ENCODE assay signal across 28 cellular contexts in the genomic region with DNA sequence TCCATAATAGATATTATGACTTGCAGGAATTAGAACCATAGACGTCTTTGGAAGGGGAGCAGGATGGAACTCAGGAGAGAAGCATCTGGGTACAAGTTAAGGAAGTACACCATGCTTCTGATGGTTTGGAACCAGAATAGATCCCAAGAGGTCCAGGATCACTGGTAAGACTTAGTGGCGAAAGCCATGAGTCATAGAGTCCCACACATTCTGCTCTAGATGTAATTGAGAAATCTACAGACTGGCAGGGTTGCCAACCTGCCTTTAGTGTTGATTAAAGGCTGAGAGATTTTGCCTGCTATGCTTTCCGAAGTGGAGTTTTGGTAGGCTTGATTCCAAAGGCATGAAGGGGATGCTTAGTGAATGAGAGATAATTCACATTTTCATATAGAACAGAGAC. TPM values are rescaled to one million over a fixed set of nuclear protein-coding genes. Genes with fewer than 3 reads are reported as not detected.
A peak's percentile ranks its signal among the peaks of the same experiment; 100 is the strongest.
DNase-seq lines count a peak whose midpoint lies in the region; ATAC-seq, FAIRE-seq and TF ChIP-seq lines count a peak whose summit lies in the region.
"Had no signal": no experiment of that assay in that cellular context is flagged by ENCODE, and none has a peak within 500 bp of the region (broad histone marks: within the 10 kb centered on the region; RNA-seq: fewer than 3 reads in every experiment).

No MANE protein-coding gene starts in this region.

- H3K9me3 ChIP-seq in PC-3 (ENCODE audit: low read length) (no peaks in the 10 kb centered on the region), small intestine (ENCODE audit: control insufficient read depth, low read depth) (no peaks in the 10 kb centered on the region)
- H3K9me3 ChIP-seq: ascending aorta, colonic mucosa, gastrocnemius medialis had no signal

- H3K9ac ChIP-seq in PC-3 (ENCODE audit: low read length) = no peak overlapping the region

- no peak for FAIRE-seq in small intestine (lab: Jason Lieb, UNC)
- FAIRE-seq: A204.1, endometrium had no signal

- H3K4me1 ChIP-seq in PC-3 (ENCODE audit: insufficient read depth, low read length) = no peaks in the 10 kb centered on the region
- H3K4me1 ChIP-seq in small intestine (ENCODE audit: control insufficient read depth in 2 of 2, insufficient read depth in 1 of 2, low read depth in 1 of 2, low read length in 1 of 2) = no peaks in the 10 kb centered on the region
- H3K4me1 ChIP-seq: colonic mucosa had no signal

- no peak overlapping the region for H3K27ac Mint-ChIP-seq in activated CD4-positive, alpha-beta T cell treated with anti-CD3 and anti-CD28 coated beads, Interleukin-2, amount 10 ng/mL, durations not matched to agents 24 days and 14 days
- H3K27ac Mint-ChIP-seq: activated CD8-positive, alpha-beta T cell treated with anti-CD3 and anti-CD28 coated beads, Interleukin-2, amount 10 ng/mL, durations not matched to agents 7 days and 5 days; activated naive CD4-positive, alpha-beta T cell treated with anti-CD3 and anti-CD28 coated beads for 36 hours; natural killer cell; stimulated activated naive CD8-positive, alpha-beta T cell treated with anti-CD3 and anti-CD28 coated beads, Interleukin-15, Interleukin-2, amounts not matched to agents 100 ng/mL and 50 ng/mL, for 24 hours; type B pancreatic cell had no signal

- peak; percentile 18 for DNase-seq in activated CD4-positive, alpha-beta T cell treated with anti-CD3 and anti-CD28 coated beads, Interleukin-2, amount 10 ng/mL, durations not matched to agents 24 days and 14 days
- no peak for DNase-seq in activated CD4-positive, alpha-beta T cell treated with anti-CD3 and anti-CD28 coated beads, Interleukin-2, amount 50 U/mL, for 1 hour
- DNase-seq in PC-3 (peak; percentile 4), fibroblast of pulmonary artery (ENCODE audit: low read depth) (peak; percentile 16), NCI-H2227 (lab: John Stamatoyannopoulos, UW; ENCODE audit: unreplicated experiment) (no peak), small intestine (no peak), NOMO-1 treated with dmso at 0.1 percent for 144 hours (lab: John Stamatoyannopoulos, UW; ENCODE audit: unreplicated experiment) (no peak), SHP77 (lab: John Stamatoyannopoulos, UW) (no peak)
- DNase-seq: activated CD4-positive, CD25-positive, alpha-beta regulatory T cell; activated CD8-positive, alpha-beta T cell treated with anti-CD3 and anti-CD28 coated beads, Interleukin-2, amount 10 ng/mL, durations not matched to agents 7 days and 5 days; activated naive CD4-positive, alpha-beta T cell treated with anti-CD3 and anti-CD28 coated beads for 36 hours; activated T-cell treated with anti-CD3 and anti-CD28 coated beads, Interleukin-2, amount 50 U/mL, for 4 hours; C1 segment of cervical spinal cord; colonic mucosa; gastrocnemius medialis; natural killer cell; NCI-H1417 treated with DMSO at 0.1 percent for 48 hours; NCI-H2171 treated with DMSO at 0.1 percent for 48 hours; NCI-H748 treated with DMSO at 0.1 percent for 48 hours had no signal

- no peaks in the 10 kb centered on the region for H3K79me2 ChIP-seq in PC-3 (ENCODE audit: low read length)

- no TSS peak for BruUV-seq in PC-3 (replicated peaks; lab: Mats Ljungman, UMichigan)

- WGBS in small intestine, 3 donors = 76 to 86% (median 80%) methylated on average over 3 of the region's 3 CpGs

- H3K9me2 ChIP-seq in PC-3 (replicated peaks; ENCODE audit: low read length) = no peaks in the 10 kb centered on the region

- no peak overlapping the region for H2AFZ ChIP-seq in PC-3 (ENCODE audit: low read length)

- POLR2A ChIA-PET in PC-3 (lab: Charles Lee; ENCODE audit: unreplicated experiment) = no interaction called here

- H3K4me3 ChIP-seq in PC-3 (ENCODE audit: low read length) (no peak overlapping the region), fibroblast of pulmonary artery (replicated peaks; ENCODE audit: low read depth, low read length) (no peak overlapping the region), small intestine (ENCODE audit: low read depth in 1 of 2, low read length in 2 of 2) (no peak overlapping the region)
- H3K4me3 ChIP-seq: ascending aorta, colonic mucosa, gastrocnemius medialis had no signal

- no peak overlapping the region for H3K4me3 Mint-ChIP-seq in activated CD4-positive, alpha-beta T cell treated with anti-CD3 and anti-CD28 coated beads, Interleukin-2, amount 10 ng/mL, durations not matched to agents 24 days and 14 days
- H3K4me3 Mint-ChIP-seq: activated CD8-positive, alpha-beta T cell treated with anti-CD3 and anti-CD28 coated beads, Interleukin-2, amount 10 ng/mL, durations not matched to agents 7 days and 5 days; activated naive CD4-positive, alpha-beta T cell treated with anti-CD3 and anti-CD28 coated beads for 36 hours; activated T-cell treated with anti-CD3 and anti-CD28 coated beads, Interleukin-2, amount 50 U/mL, for 4 hours; natural killer cell; stimulated activated naive CD8-positive, alpha-beta T cell treated with anti-CD3 and anti-CD28 coated beads, Interleukin-15, Interleukin-2, amounts not matched to agents 100 ng/mL and 50 ng/mL, for 24 hours; type B pancreatic cell had no signal

- H3F3A ChIP-seq in PC-3 (ENCODE audit: low read length, unreplicated experiment) = no peaks in the 10 kb centered on the region

- H3K9me3 Mint-ChIP-seq in activated CD4-positive, alpha-beta T cell treated with anti-CD3 and anti-CD28 coated beads, Interleukin-2, amount 10 ng/mL, durations not matched to agents 24 days and 14 days = no peaks in the 10 kb centered on the region
- H3K9me3 Mint-ChIP-seq: activated naive CD4-positive, alpha-beta T cell treated with anti-CD3 and anti-CD28 coated beads for 36 hours; activated T-cell treated with anti-CD3 and anti-CD28 coated beads, Interleukin-2, amount 50 U/mL, for 4 hours; natural killer cell; stimulated activated naive CD8-positive, alpha-beta T cell treated with anti-CD3 and anti-CD28 coated beads, Interleukin-15, Interleukin-2, amounts not matched to agents 100 ng/mL and 50 ng/mL, for 24 hours; type B pancreatic cell had no signal

- peaks cover 4% of the 10 kb centered on the region for H3K4me1 Mint-ChIP-seq in activated CD4-positive, alpha-beta T cell treated with anti-CD3 and anti-CD28 coated beads, Interleukin-2, amount 10 ng/mL, durations not matched to agents 24 days and 14 days

- TF ChIP-seq CTCF in PC-3 (conservative IDR thresholded peaks at IDR 0.05; ENCODE audit: low read depth, low read length) (no peak), fibroblast of pulmonary artery (IDR thresholded peaks at IDR 0.05; ENCODE audit: low read length, missing control alignments) (no peak)

- intact Hi-C loops in activated CD4-positive, alpha-beta T cell treated with anti-CD3 and anti-CD28 coated beads, Interleukin-2, amount 10 ng/mL, durations not matched to agents 24 days and 14 days (cut with micrococcal nuclease) = no loop called here
- intact Hi-C loops in PC-3 (cut with micrococcal nuclease) = no loop called here

- no peaks in the 10 kb centered on the region for H3K36me3 Mint-ChIP-seq in activated CD4-positive, alpha-beta T cell treated with anti-CD3 and anti-CD28 coated beads, Interleukin-2, amount 10 ng/mL, durations not matched to agents 24 days and 14 days (ENCODE audit: low read depth)
- H3K36me3 Mint-ChIP-seq: natural killer cell, type B pancreatic cell had no signal

- H3K4me2 ChIP-seq in PC-3 (ENCODE audit: low read length) = no peak overlapping the region

- no peaks in the 10 kb centered on the region for H4K20me1 ChIP-seq in PC-3 (ENCODE audit: low read length)

- CTCF ChIA-PET in PC-3 (lab: Charles Lee) = no interaction called here

- ATAC-seq in PC-3 = no peak
- ATAC-seq: activated CD8-positive, alpha-beta T cell treated with anti-CD3 and anti-CD28 coated beads, Interleukin-2, amount 10 ng/mL, durations not matched to agents 7 days and 5 days; activated T-cell treated with anti-CD3 and anti-CD28 coated beads, Interleukin-2, amount 50 U/mL, for 4 hours; gastrocnemius medialis; natural killer cell; Panc1 had no signal

- H3K27me3 Mint-ChIP-seq in activated CD4-positive, alpha-beta T cell treated with anti-CD3 and anti-CD28 coated beads, Interleukin-2, amount 10 ng/mL, durations not matched to agents 24 days and 14 days = peaks cover 1% of the 10 kb centered on the region
- H3K27me3 Mint-ChIP-seq: stimulated activated naive CD8-positive, alpha-beta T cell treated with anti-CD3 and anti-CD28 coated beads, Interleukin-15, Interleukin-2, amounts not matched to agents 100 ng/mL and 50 ng/mL, for 24 hours had no signal

- peaks cover 31% of the 10 kb centered on the region for H3K27me3 ChIP-seq in PC-3 (ENCODE audit: low read length)
- no peaks in the 10 kb centered on the region for H3K27me3 ChIP-seq in small intestine (ENCODE audit: control insufficient read depth in 2 of 2, insufficient read depth in 2 of 2, low read length in 2 of 2)
- H3K27me3 ChIP-seq: ascending aorta, colonic mucosa, gastrocnemius medialis had no signal

- H3K27ac ChIP-seq in PC-3 (ENCODE audit: low read length) = no peak overlapping the region
- H3K27ac ChIP-seq in small intestine (ENCODE audit: low read depth in 1 of 2, low read length in 1 of 2) = no peak overlapping the region
- H3K27ac ChIP-seq: colonic mucosa, gastrocnemius medialis had no signal

- H3K36me3 ChIP-seq in PC-3 (ENCODE audit: low read depth, low read length) (no peaks in the 10 kb centered on the region), small intestine (ENCODE audit: control insufficient read depth in 2 of 2, insufficient read depth in 2 of 2, low read length in 2 of 2) (no peaks in the 10 kb centered on the region)
- H3K36me3 ChIP-seq: ascending aorta, colonic mucosa, gastrocnemius medialis had no signal

RNA-seq across cellular contexts. Expression of gene C1orf87, which starts 57.1 kb away (rescaled TPM):
- total RNA-seq in activated CD4-positive, alpha-beta T cell treated with anti-CD3 and anti-CD28 coated beads, Interleukin-2, amount 10 ng/mL, durations not matched to agents 24 days and 14 days = not detected in 2 replicates
- not detected in 2 replicates for total RNA-seq in PC-3 (2014; rRNA removed)
- not detected for polyA plus RNA-seq in small intestine
- total RNA-seq: activated CD8-positive, alpha-beta T cell treated with anti-CD3 and anti-CD28 coated beads, Interleukin-2, amount 10 ng/mL, durations not matched to agents 7 days and 5 days; activated naive CD4-positive, alpha-beta T cell treated with anti-CD3 and anti-CD28 coated beads for 36 hours; activated T-cell treated with anti-CD3 and anti-CD28 coated beads, Interleukin-2, amount 50 U/mL, for 4 hours; ascending aorta; colonic mucosa; gastrocnemius medialis; kidney epithelial cell; natural killer cell; posterior vena cava; skeletal muscle tissue had no signal

Comparison
In these comparisons a context has a peak if more than half of its experiments do, and no peak if none do; other contexts are left out.
1. DNase-seq: peak in activated CD4-positive, alpha-beta T cell treated with anti-CD3 and anti-CD28 coated beads, Interleukin-2, amount 10 ng/mL, durations not matched to agents 24 days and 14 days (single experiment), PC-3 (single experiment) and fibroblast of pulmonary artery (single experiment); none in activated CD4-positive, alpha-beta T cell treated with anti-CD3 and anti-CD28 coated beads, Interleukin-2, amount 50 U/mL, for 1 hour (single experiment), NCI-H2227 (single experiment), small intestine (single experiment), NOMO-1 treated with dmso at 0.1 percent for 144 hours (single experiment) and SHP77 (0 of 2).